16 cellular contexts compared by ENCODE assay signal in genomic region chr9:35759795-35760194, GRCh38. TPM values are rescaled to one million over a fixed set of nuclear protein-coding genes. Genes with fewer than 3 reads are reported as not detected.
DNase-seq lines count a peak whose midpoint lies in the region; ATAC-seq and TF ChIP-seq lines count a peak whose summit lies in the region.
"Had no signal": no experiment of that assay in that cellular context is flagged by ENCODE, and none has a peak within 500 bp of the region (broad histone marks: within the 10 kb centered on the region; RNA-seq: fewer than 3 reads in every experiment).

No MANE protein-coding gene starts in this region.

- POLR2A ChIA-PET in HEK293T (lab: Yijun Ruan, JAX) = no interaction called here

- peak overlapping the region; percentile 4 to 87 (median 40) for H3K4me3 Mint-ChIP-seq in CD4-positive, CD25-positive, alpha-beta regulatory T cell
- H3K4me3 Mint-ChIP-seq in nephron = peak overlapping the region; percentile 22 to 49 (median 23)
- H3K4me3 Mint-ChIP-seq: T-cell had no signal

- H3K4me1 ChIP-seq in CD4-positive, CD25-positive, alpha-beta regulatory T cell (ENCODE audit: control insufficient read depth, insufficient read depth, low read length, poor library complexity, severe bottlenecking) = peaks cover 24% of the 10 kb centered on the region
- H3K4me1 ChIP-seq in ascending aorta = peaks cover 5 to 31% of the 10 kb centered on the region in 2 donors
- peaks cover 14 to 53% (median 36%) of the 10 kb centered on the region in 4 donors for H3K4me1 ChIP-seq in stomach
- H3K4me1 ChIP-seq: BE2C had no signal

- intact Hi-C loops in ascending aorta (cut with DNase I) (loop anchor here (5.0 kb wide), 1 partner anchor 68 kb away; the partner anchor contains the start of genes FAM221B and TMEM8B), stomach (cut with DNase I; ENCODE audit: low total_unique reads) (no loop called here)

- H3K27me3 ChIP-seq in CD4-positive, CD25-positive, alpha-beta regulatory T cell (ENCODE audit: control insufficient read depth, insufficient read depth, low read length) = no peaks in the 10 kb centered on the region
- H3K27me3 ChIP-seq in ascending aorta = no peaks in the 10 kb centered on the region
- H3K27me3 ChIP-seq in stomach = no peaks in the 10 kb centered on the region
- H3K27me3 ChIP-seq: BE2C had no signal

- CTCF ChIA-PET in HEK293T (lab: Yijun Ruan, JAX) = no interaction called here

- H3K4me3 ChIP-seq in CD4-positive, CD25-positive, alpha-beta regulatory T cell (ENCODE audit: low read depth, low read length) = no peak overlapping the region
- H3K4me3 ChIP-seq in ascending aorta = no peak overlapping the region
- no peak overlapping the region for H3K4me3 ChIP-seq in stomach

- no peak for TF ChIP-seq EP300 in stomach (IDR thresholded peaks at IDR 0.05)

- 88 to 97% (median 95%) methylated on average over 4 of the region's 4 CpGs for WGBS in stomach, 5 donors

- no peaks in the 10 kb centered on the region for H3K27me3 Mint-ChIP-seq in CD4-positive, CD25-positive, alpha-beta regulatory T cell
- H3K27me3 Mint-ChIP-seq in nephron (ENCODE audit: low read depth) = no peaks in the 10 kb centered on the region
- H3K27me3 Mint-ChIP-seq: T-cell had no signal

- no peak overlapping the region for H3K27ac ChIP-seq in CD4-positive, CD25-positive, alpha-beta regulatory T cell (ENCODE audit: insufficient read depth, low read length, poor library complexity, severe bottlenecking)
- H3K27ac ChIP-seq in ascending aorta = peak overlapping the region; percentile 98
- peak overlapping the region in 1 of 5 donors; percentile 7 for H3K27ac ChIP-seq in stomach

- TF ChIP-seq POLR2A in stomach (IDR thresholded peaks at IDR 0.05) = no peak

- no peaks in the 10 kb centered on the region for H3K9me3 ChIP-seq in CD4-positive, CD25-positive, alpha-beta regulatory T cell (ENCODE audit: control insufficient read depth in 2 of 2, low read length in 2 of 2)
- no peaks in the 10 kb centered on the region for H3K9me3 ChIP-seq in ascending aorta
- H3K9me3 ChIP-seq in stomach = no peaks in the 10 kb centered on the region
- H3K9me3 ChIP-seq: BE2C had no signal

- no peak for DNase-seq in CD4-positive, CD25-positive, alpha-beta regulatory T cell
- DNase-seq in HEK293T (ENCODE audit: extremely low spot score) (no peak), ascending aorta (ENCODE audit: low spot score in 2 of 2) (no peak), OCI-M2 (lab: John Stamatoyannopoulos, UW; ENCODE audit: unreplicated experiment) (no peak), stomach (no peak)
- DNase-seq: BE2C, COR-L47, Kasumi-1, NCI-H1417, NCI-H2029, NCI-H524, PC-9, T-cell had no signal

- peaks cover 11% of the 10 kb centered on the region for H3K36me3 Mint-ChIP-seq in CD4-positive, CD25-positive, alpha-beta regulatory T cell
- peaks cover 10% of the 10 kb centered on the region for H3K36me3 Mint-ChIP-seq in nephron (ENCODE audit: low read depth)

- no peak for TF ChIP-seq CTCF in ascending aorta (IDR thresholded peaks at IDR 0.05)
- TF ChIP-seq CTCF in nephron (IDR thresholded peaks at IDR 0.05; ENCODE audit: unreplicated experiment in 3 of 3) = no peak
- TF ChIP-seq CTCF in stomach (IDR thresholded peaks at IDR 0.05) = no peak

- no peak overlapping the region for H3K27ac Mint-ChIP-seq in CD4-positive, CD25-positive, alpha-beta regulatory T cell
- peak overlapping the region in 1 of 3 experiments; percentile 40 for H3K27ac Mint-ChIP-seq in nephron
- H3K27ac Mint-ChIP-seq: T-cell had no signal

- H3K36me3 ChIP-seq in CD4-positive, CD25-positive, alpha-beta regulatory T cell (ENCODE audit: control insufficient read depth, insufficient read depth, low read length) = peaks cover 6% of the 10 kb centered on the region
- no peaks in the 10 kb centered on the region for H3K36me3 ChIP-seq in ascending aorta
- H3K36me3 ChIP-seq in stomach = peaks cover 0 to 6% (median 3%) of the 10 kb centered on the region in 4 donors
- H3K36me3 ChIP-seq: BE2C had no signal

- peaks cover 15 to 63% (median 55%) of the 10 kb centered on the region in 4 donors for H3K4me1 Mint-ChIP-seq in CD4-positive, CD25-positive, alpha-beta regulatory T cell
- peaks cover 25% of the 10 kb centered on the region for H3K4me1 Mint-ChIP-seq in nephron

- ATAC-seq in CD4-positive, CD25-positive, alpha-beta regulatory T cell (ENCODE audit: low read depth in 2 of 2) = no peak
- ATAC-seq in GM18517 (IDR thresholded peaks at IDR 0.05; ENCODE audit: unreplicated experiment) = no peak
- ATAC-seq: T-cell had no signal

- no peaks in the 10 kb centered on the region for H3K9me3 Mint-ChIP-seq in CD4-positive, CD25-positive, alpha-beta regulatory T cell
- no peaks in the 10 kb centered on the region for H3K9me3 Mint-ChIP-seq in nephron
- H3K9me3 Mint-ChIP-seq: T-cell had no signal

TF ChIP-seq in HEK293T, 16 proteins besides CTCF, POLR2A, EP300 and RAD21:
- no peak for TF ChIP-seq L3MBTL2 (conservative IDR thresholded peaks at IDR 0.05)
- TF ChIP-seq PKNOX1 (IDR thresholded peaks at IDR 0.05) = peak; percentile 51

RNA-seq across cellular contexts. Expression of gene MSMP, which starts 5.7 kb away (rescaled TPM):
- not detected for total RNA-seq in CD4-positive, CD25-positive, alpha-beta regulatory T cell
- polyA plus RNA-seq in CD4-positive, CD25-positive, alpha-beta regulatory T cell = under 1 TPM in 1 of 4 donors, not detected in 3; 0.69 TPM
- not detected for total RNA-seq in ascending aorta
- total RNA-seq in stomach = not detected
- polyA plus RNA-seq in stomach = under 1 TPM in 1 of 3 donors, not detected in 2; 0.35 TPM
- total RNA-seq: PC-9, SK-MEL-5 had no signal

RNA-seq across cellular contexts. Expression of gene RGP1, which starts 10.7 kb away (rescaled TPM):
- 22.8 TPM for total RNA-seq in CD4-positive, CD25-positive, alpha-beta regulatory T cell
- polyA plus RNA-seq in CD4-positive, CD25-positive, alpha-beta regulatory T cell = 10 to 100 TPM in 1 of 4 donors, 1 to 10 TPM in 3; 4.6 to 10.2 (median 7.0) TPM
- total RNA-seq in ascending aorta (24.8 TPM), stomach (10 to 100 TPM in 4 of 5 donors, 1 to 10 TPM in 1; 7.0 to 21.2 (median 14.7) TPM)
- polyA plus RNA-seq in stomach = 10 to 100 TPM in 1 of 3 donors, 1 to 10 TPM in 2; 3.8 to 12.8 (median 7.2) TPM

RNA-seq across cellular contexts. Expression of gene GBA2, which starts 10.8 kb away (rescaled TPM):
- 47.9 TPM for total RNA-seq in CD4-positive, CD25-positive, alpha-beta regulatory T cell
- polyA plus RNA-seq in CD4-positive, CD25-positive, alpha-beta regulatory T cell = 10 to 100 TPM; 18.7 to 27.1 (median 21.2) TPM
- total RNA-seq in ascending aorta (40.7 TPM), stomach (100 to 1,000 TPM in 3 of 5 donors, 10 to 100 TPM in 2; 29.8 to 210 (median 145) TPM)
- polyA plus RNA-seq in stomach = 10 to 100 TPM; 26.5 to 38.9 (median 32.5) TPM

RNA-seq across cellular contexts. Expression of gene CREB3, which starts 27.3 kb away (rescaled TPM):
- 14.6 TPM for total RNA-seq in CD4-positive, CD25-positive, alpha-beta regulatory T cell
- 10 to 100 TPM; 33.4 to 36.4 (median 34.6) TPM for polyA plus RNA-seq in CD4-positive, CD25-positive, alpha-beta regulatory T cell
- total RNA-seq in ascending aorta (48.3 TPM), stomach (10 to 100 TPM; 33.2 to 84.0 (median 79.1) TPM)
- polyA plus RNA-seq in stomach = 10 to 100 TPM; 29.4 to 40.5 (median 37.9) TPM

RNA-seq across cellular contexts. Expression of gene TLN1, which starts 27.8 kb away (rescaled TPM):
- total RNA-seq in CD4-positive, CD25-positive, alpha-beta regulatory T cell = 277 TPM
- 10 to 100 TPM; 33.7 to 36.2 (median 35.9) TPM for polyA plus RNA-seq in CD4-positive, CD25-positive, alpha-beta regulatory T cell
- total RNA-seq in ascending aorta (735 TPM), stomach (100 to 1,000 TPM; 169 to 399 (median 223) TPM)
- polyA plus RNA-seq in stomach = 100 to 1,000 TPM in 1 of 3 donors, 10 to 100 TPM in 2; 53.2 to 141 (median 70.2) TPM
